17 cellular contexts compared by ENCODE assay signal in genomic region chr4:114561590-114561989, GRCh38. TPM values are rescaled to one million over a fixed set of nuclear protein-coding genes. Genes with fewer than 3 reads are reported as not detected.
"Had no signal": no experiment of that assay in that cellular context is flagged by ENCODE, and none has a peak within 500 bp of the region (broad histone marks: within the 10 kb centered on the region; RNA-seq: fewer than 3 reads in every experiment).

No MANE protein-coding gene starts in this region.

- H3K4me3 ChIP-seq: adrenal gland, neural progenitor cell, ovary had no signal

- H3K9me3 ChIP-seq: adrenal gland, ovary had no signal

- FAIRE-seq: colon, endothelial cell of umbilical vein had no signal

- H3K27me3 ChIP-seq: adrenal gland, neural progenitor cell, ovary had no signal

- H3K4me1 Mint-ChIP-seq: activated naive CD4-positive, alpha-beta T cell treated with anti-CD3 and anti-CD28 coated beads, Interleukin-2, amount 50 U/mL, for 24 hours; neural progenitor cell; stimulated activated naive B cell treated with anti-CD40 and anti-IgM and Interleukin-4, amounts not matched to agents 10 μg/mL and 1 μg/mL and 100 μg/mL, for 72 hours had no signal

- H3K4me3 Mint-ChIP-seq: activated naive CD4-positive, alpha-beta T cell treated with anti-CD3 and anti-CD28 coated beads, Interleukin-2, amount 50 U/mL, for 24 hours; activated T-cell treated with anti-CD3 and anti-CD28 coated beads, Interleukin-2, amount 50 U/mL, for 24 hours; neural progenitor cell; stimulated activated naive B cell treated with anti-CD40 and anti-IgM and Interleukin-4, amounts not matched to agents 10 μg/mL and 1 μg/mL and 100 μg/mL, for 72 hours; type B pancreatic cell had no signal

- H3K27me3 Mint-ChIP-seq: activated naive CD4-positive, alpha-beta T cell treated with anti-CD3 and anti-CD28 coated beads, Interleukin-2, amount 50 U/mL, for 24 hours; activated T-cell treated with anti-CD3 and anti-CD28 coated beads, Interleukin-2, amount 50 U/mL, for 24 hours; type B pancreatic cell had no signal

- ATAC-seq: stimulated activated naive B cell treated with anti-CD40 and anti-IgM and Interleukin-4, amounts not matched to agents 10 μg/mL and 1 μg/mL and 100 μg/mL, for 72 hours had no signal

- DNase-seq: activated CD4-positive, alpha-beta T cell treated with anti-CD3 and anti-CD28 coated beads, Interleukin-2, amount 50 U/mL, for 48 hours; activated T-cell treated with anti-CD3 and anti-CD28 coated beads, Interleukin-2, amount 50 U/mL, for 24 hours; adrenal gland; foreskin fibroblast; hypothalamus; kidney glomerular epithelial cell; ovary; stimulated activated CD4-positive, alpha-beta T cell treated with anti-CD3 and anti-CD28 coated beads, Interleukin-12 subunit alpha, Interleukin-12 subunit beta, amount 100 ng/mL, for 4 hours; stimulated activated naive B cell treated with anti-CD40 and anti-IgM and Interleukin-4, amounts not matched to agents 10 μg/mL and 1 μg/mL and 100 μg/mL, for 72 hours; T1000 had no signal

- H3K27ac Mint-ChIP-seq: activated naive CD4-positive, alpha-beta T cell treated with anti-CD3 and anti-CD28 coated beads, Interleukin-2, amount 50 U/mL, for 24 hours; activated T-cell treated with anti-CD3 and anti-CD28 coated beads, Interleukin-2, amount 50 U/mL, for 24 hours; neural progenitor cell; stimulated activated naive B cell treated with anti-CD40 and anti-IgM and Interleukin-4, amounts not matched to agents 10 μg/mL and 1 μg/mL and 100 μg/mL, for 72 hours had no signal

- H3K27ac ChIP-seq: adrenal gland, neural progenitor cell, ovary had no signal

- H3K9me3 Mint-ChIP-seq: type B pancreatic cell had no signal

- H3K36me3 Mint-ChIP-seq: activated naive CD4-positive, alpha-beta T cell treated with anti-CD3 and anti-CD28 coated beads, Interleukin-2, amount 50 U/mL, for 24 hours; type B pancreatic cell had no signal

- H3K36me3 ChIP-seq: adrenal gland, neural progenitor cell, ovary had no signal

- H3K4me1 ChIP-seq: adrenal gland had no signal

- H3K4me2 ChIP-seq: neural progenitor cell had no signal

- H2AFZ ChIP-seq: neural progenitor cell had no signal

RNA-seq across cellular contexts. Expression of gene UGT8, which starts 37.0 kb away (rescaled TPM):
- total RNA-seq: liver, myocyte had no signal
- polyA plus RNA-seq: endothelial cell of umbilical vein, liver had no signal
